In genomic region chr1:152566681-152567080, GRCh38 we compare ENCODE assay signal across 23 cellular contexts. TPM values are rescaled to one million over a fixed set of nuclear protein-coding genes. Genes with fewer than 3 reads are reported as not detected.
DNase-seq lines count a peak whose midpoint lies in the region; ATAC-seq, FAIRE-seq and TF ChIP-seq lines count a peak whose summit lies in the region.
"Had no signal": no experiment of that assay in that cellular context is flagged by ENCODE, and none has a peak within 500 bp of the region (broad histone marks: within the 10 kb centered on the region; RNA-seq: fewer than 3 reads in every experiment).

TSS of gene LCE3E (minus strand) at chr1:152566780. CDS start at chr1:152566208, 572 bp downstream.

- no peak within 1 kb of the TSS for H3K9ac ChIP-seq in keratinocyte (ENCODE audit: control insufficient read depth, extremely low read depth, insufficient read depth, low read length)

- H3K27me3 Mint-ChIP-seq in activated T-helper 17 cell treated with anti-CD3 and anti-CD28 coated beads, Interleukin-2, amount 50 U/mL, for 72 hours, result peaks cover 12% of the 10 kb centered on the region

- H3K4me3 ChIP-seq in keratinocyte (ENCODE audit: control insufficient read depth in 2 of 3, extremely low read depth in 1 of 3, insufficient read depth in 2 of 3, low read depth in 1 of 3, low read length in 3 of 3), result no peak within 1 kb of the TSS
- no peak within 1 kb of the TSS for H3K4me3 ChIP-seq in stomach
- H3K4me3 ChIP-seq: PC-9, SJCRH30 had no signal

- 38 to 67% (median 60%) methylated on average over 1 of the region's 1 CpG for whole genome bisulfite sequencing in stomach, 5 donors

- no peak within 1 kb of the TSS for H3K4me3 Mint-ChIP-seq in activated T-helper 17 cell treated with anti-CD3 and anti-CD28 coated beads, Interleukin-2, amount 50 U/mL, for 72 hours
- H3K4me3 Mint-ChIP-seq: CD4-positive, alpha-beta T cell had no signal

- peak; percentile 34 for FAIRE-seq in keratinocyte (lab: Jason Lieb, UNC)
- FAIRE-seq: GM19239, HepG2 had no signal

- no peaks in the 10 kb centered on the region for H3K9me1 ChIP-seq in keratinocyte (ENCODE audit: control insufficient read depth, extremely low read depth, insufficient read depth, low read length)

- ATAC-seq in activated T-helper 17 cell treated with anti-CD3 and anti-CD28 coated beads, Interleukin-2, amount 50 U/mL, for 72 hours (replicated peaks), result peak; percentile 21
- ATAC-seq: HCT116, HepG2 had no signal

- intact Hi-C loops in stomach (cut with DNase I; ENCODE audit: low total_unique reads), result no loop called here

- DNase-seq in HPDE6-E6E7 (ENCODE audit: extremely low spot score) (peak; percentile 76), keratinocyte (ENCODE audit: low read depth, low spot score) (peak; percentile 55), hepatic stellate cell (ENCODE audit: low spot score) (no peak), Kasumi-1 (lab: John Stamatoyannopoulos, UW) (no peak), retina (no peak), stomach (no peak)
- DNase-seq: AML-193; Caco-2; CD4-positive, alpha-beta T cell; GDM1; KG1; NCI-H1417 treated with DMSO at 0.1 percent for 48 hours; NCI-H1930; NCI-H226; NCI-H524; NCI-H82; PC-9; SJCRH30 had no signal

- no peaks in the 10 kb centered on the region for H3K36me3 Mint-ChIP-seq in activated T-helper 17 cell treated with anti-CD3 and anti-CD28 coated beads, Interleukin-2, amount 50 U/mL, for 72 hours (ENCODE audit: low read depth)

- no peak for TF ChIP-seq EP300 in stomach (IDR thresholded peaks at IDR 0.05)

- H4K20me1 ChIP-seq in keratinocyte (ENCODE audit: control insufficient read depth, extremely low read depth, insufficient read depth, low read length), result no peaks in the 10 kb centered on the region

- H3K4me1 Mint-ChIP-seq in activated T-helper 17 cell treated with anti-CD3 and anti-CD28 coated beads, Interleukin-2, amount 50 U/mL, for 72 hours, result no peaks in the 10 kb centered on the region

- dilution Hi-C loops in keratinocyte (cut with MboI; ENCODE audit: extremely low pct_ligation_motif_present, low sequenced_read_pairs), result no loop called here

- H3K27ac Mint-ChIP-seq in activated T-helper 17 cell treated with anti-CD3 and anti-CD28 coated beads, Interleukin-2, amount 50 U/mL, for 72 hours, result no peak within 1 kb of the TSS
- H3K27ac Mint-ChIP-seq: CD4-positive, alpha-beta T cell had no signal

- peaks cover 3% of the 10 kb centered on the region for H3K9me3 Mint-ChIP-seq in activated T-helper 17 cell treated with anti-CD3 and anti-CD28 coated beads, Interleukin-2, amount 50 U/mL, for 72 hours
- H3K9me3 Mint-ChIP-seq: CD4-positive, alpha-beta T cell had no signal

- no peak within 1 kb of the TSS for H3K4me2 ChIP-seq in keratinocyte (ENCODE audit: control insufficient read depth, extremely low read depth, insufficient read depth, low read depth, low read length)
- H3K4me2 ChIP-seq: PC-9 had no signal

- TF ChIP-seq CTCF in keratinocyte (optimal IDR thresholded peaks at IDR 0.05 in 1 of 3, IDR thresholded peaks at IDR 0.05 in 1 of 3, conservative IDR thresholded peaks at IDR 0.05 in 1 of 3; ENCODE audit: extremely low read depth in 1 of 3, insufficient read depth in 2 of 3, low read length in 3 of 3) (no peak), stomach (IDR thresholded peaks at IDR 0.05) (no peak)

- no peak for TF ChIP-seq POLR2A in stomach (IDR thresholded peaks at IDR 0.05)

- H3K27ac ChIP-seq in keratinocyte (ENCODE audit: control insufficient read depth, insufficient read depth, low read length) (no peak within 1 kb of the TSS), stomach (no peak within 1 kb of the TSS)
- H3K27ac ChIP-seq: PC-9, SJCRH30 had no signal

- no peak within 1 kb of the TSS for H2AFZ ChIP-seq in keratinocyte (ENCODE audit: control insufficient read depth, low read length)
- H2AFZ ChIP-seq: PC-9 had no signal

- no peaks in the 10 kb centered on the region for H3K27me3 ChIP-seq in keratinocyte (ENCODE audit: control insufficient read depth, extremely low read depth, insufficient read depth, low read length)
- H3K27me3 ChIP-seq in stomach, result peaks cover 0 to 2% (median 0%) of the 10 kb centered on the region in 3 donors
- H3K27me3 ChIP-seq: SJCRH30 had no signal

- H3K36me3 ChIP-seq in keratinocyte (ENCODE audit: control insufficient read depth in 2 of 2, extremely low read depth in 1 of 2, insufficient read depth in 2 of 2, low read length in 2 of 2) (no peaks in the 10 kb centered on the region), stomach (no peaks in the 10 kb centered on the region)
- H3K36me3 ChIP-seq: SJCRH30 had no signal

- peaks cover 2% of the 10 kb centered on the region for H3K9me3 ChIP-seq in keratinocyte (ENCODE audit: control insufficient read depth, low read depth, low read length)
- H3K9me3 ChIP-seq in stomach, result peaks cover 0 to 36% (median 18%) of the 10 kb centered on the region in 4 donors
- H3K9me3 ChIP-seq: SJCRH30 had no signal

- peaks cover 12% of the 10 kb centered on the region for H3K4me1 ChIP-seq in keratinocyte (ENCODE audit: control insufficient read depth, extremely low read depth, insufficient read depth, low read length)
- no peaks in the 10 kb centered on the region for H3K4me1 ChIP-seq in stomach
- H3K4me1 ChIP-seq: Caco-2, SJCRH30 had no signal

- H3K79me2 ChIP-seq in keratinocyte (ENCODE audit: control insufficient read depth, insufficient read depth, low read length), result no peaks in the 10 kb centered on the region

RNA-seq across cellular contexts. Expression of gene LCE3E, which starts in this region (rescaled TPM):
- not detected for total RNA-seq in activated T-helper 17 cell treated with anti-CD3 and anti-CD28 coated beads, Interleukin-2, amount 50 U/mL, for 72 hours
- polyA plus RNA-seq in keratinocyte, result 0.48 to 2.8 TPM (median 2.2 TPM) in 3 replicates
- 112 TPM for polyA plus RNA-seq in keratinocyte (2011; ENCODE audit: low read depth)
- polyA plus RNA-seq in keratinocyte (2011; cell fraction: cytosol; rRNA removed), result 1.3 and 3.0 TPM in 2 replicates
- 0.85 and 3.4 TPM in 2 replicates for polyA plus RNA-seq in keratinocyte (2011; cell fraction: nucleus; rRNA removed)
- 3.4 and 818 TPM in 2 replicates for polyA plus RNA-seq in keratinocyte (2012; ENCODE audit: low replicate concordance)
- 0.42 to 0.62 TPM in 2 of 3 replicates, not detected in the other for polyA minus RNA-seq in keratinocyte
- not detected for polyA minus RNA-seq in keratinocyte (2011; cell fraction: cytosol; rRNA and poly(A)+ RNA removed)
- 1.2 and 5.8 TPM in 2 replicates for polyA minus RNA-seq in keratinocyte (2011; cell fraction: nucleus; rRNA and poly(A)+ RNA removed)
- total RNA-seq in stomach, result not detected
- polyA plus RNA-seq in stomach, result under 1 TPM in 1 of 3 donors, not detected in 2; 0.65 TPM
- total RNA-seq: Caco-2; CD4-positive, alpha-beta T cell; Daoy; HepG2; PC-9; SJCRH30 had no signal
- polyA plus RNA-seq: HepG2 had no signal

Comparison
In these comparisons a context has a peak if more than half of its experiments do, and no peak if none do; other contexts are left out.
1. Peak in ATAC-seq in activated T-helper 17 cell treated with anti-CD3 and anti-CD28 coated beads, Interleukin-2, amount 50 U/mL, for 72 hours; RNA of the gene not detected or under 1 TPM.
2. DNase-seq: peak in HPDE6-E6E7 (single experiment) and keratinocyte (single experiment); none in hepatic stellate cell (single experiment), Kasumi-1 (0 of 2), retina (single experiment) and stomach (single experiment).